ENCODE assay signal across 15 cellular contexts in the genomic region with DNA sequence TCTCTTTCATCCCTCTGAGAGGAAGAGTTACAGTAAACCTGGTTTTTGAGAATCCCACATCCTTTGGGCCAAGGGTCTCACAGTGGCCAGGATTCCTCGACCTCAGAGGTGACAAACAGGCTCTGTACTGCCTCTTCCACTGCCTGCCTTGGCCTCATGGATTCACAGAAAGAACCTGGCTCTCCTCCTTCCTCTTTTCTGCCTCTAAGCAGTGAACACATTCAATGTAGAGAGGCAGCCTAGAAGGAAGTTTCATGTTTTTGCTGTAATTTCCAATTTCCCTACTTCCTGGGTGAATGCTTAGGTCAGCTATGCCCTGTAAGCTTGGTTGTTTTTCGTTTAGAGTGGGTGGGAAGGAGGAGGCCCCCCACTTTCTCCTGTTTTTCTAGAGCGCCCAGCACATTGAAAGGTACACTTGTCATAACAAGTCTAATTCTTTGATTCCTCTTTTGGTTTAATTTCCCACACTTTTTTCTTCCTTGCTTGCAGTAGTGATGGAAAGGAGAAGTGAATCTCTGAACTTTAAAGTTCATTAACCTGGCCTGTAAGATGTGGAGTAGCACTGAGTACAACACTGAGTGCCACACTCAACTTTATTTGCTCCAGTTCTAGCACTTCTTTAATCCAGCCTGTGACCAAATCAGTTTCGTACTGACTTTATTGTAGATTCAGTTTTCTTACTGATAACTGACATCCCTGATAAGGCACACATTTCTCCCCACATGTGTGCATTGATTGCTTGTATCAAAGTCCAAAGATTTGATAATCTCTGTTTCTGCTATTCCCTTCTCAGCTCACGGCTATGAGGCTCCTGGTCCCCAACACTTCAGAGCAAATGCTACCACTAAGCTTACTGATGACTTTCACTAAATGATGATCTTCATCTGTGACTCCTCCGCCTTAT.
A peak's percentile ranks its signal among the peaks of the same experiment; 100 is the strongest.
DNase-seq lines count a peak whose midpoint lies in the region; ATAC-seq, FAIRE-seq and TF ChIP-seq lines count a peak whose summit lies in the region.
"Had no signal": no experiment of that assay in that cellular context is flagged by ENCODE, and none has a peak within 500 bp of the region (broad histone marks: within the 10 kb centered on the region; RNA-seq: fewer than 3 reads in every experiment).

No MANE protein-coding gene starts in this region.

- H4K20me1 ChIP-seq in HepG2 (ENCODE audit: insufficient read depth, low read length) (no peaks in the 10 kb centered on the region), OCI-LY7 (ENCODE audit: insufficient read depth, low read length) (no peaks in the 10 kb centered on the region)

- intact Hi-C loops in right lobe of liver (cut with DNase I): no loop called here
- intact Hi-C loops in HepG2 (cut with micrococcal nuclease; ENCODE audit: unreplicated experiment): loop anchor here (5.0 kb wide), 1 partner anchor 1483 kb away; no protein-coding TSS in a partner anchor
- intact Hi-C loops in OCI-LY7 (cut with micrococcal nuclease; ENCODE audit: unreplicated experiment): loop anchor here (10.0 kb wide), 1 partner anchor 555 kb away; a partner anchor contains a TSS
- intact Hi-C loops in upper lobe of right lung (cut with DNase I): no loop called here
- intact Hi-C loops in CD8-positive, alpha-beta T cell (cut with DNase I, micrococcal nuclease): no loop called here

- H3K9me3 ChIP-seq in right lobe of liver (no peaks in the 10 kb centered on the region), HepG2 (ENCODE audit: low read length) (no peaks in the 10 kb centered on the region), OCI-LY7 (ENCODE audit: low read length) (peaks cover 13% of the 10 kb centered on the region; the same call in 1 of the 2 replicates), upper lobe of right lung (no peaks in the 10 kb centered on the region)
- H3K9me3 ChIP-seq in CD8-positive, alpha-beta T cell (ENCODE audit: low read length): no peaks in the 10 kb centered on the region
- H3K9me3 ChIP-seq: transverse colon had no signal

- H3K4me1 ChIP-seq in right lobe of liver (no peaks in the 10 kb centered on the region), HepG2 (ENCODE audit: insufficient read depth, low read length) (no peaks in the 10 kb centered on the region), OCI-LY7 (ENCODE audit: insufficient read depth, low read length, poor library complexity, severe bottlenecking) (peaks cover 74% of the 10 kb centered on the region), upper lobe of right lung (peaks cover 21% of the 10 kb centered on the region)
- no peaks in the 10 kb centered on the region for H3K4me1 ChIP-seq in CD8-positive, alpha-beta T cell (ENCODE audit: insufficient read depth, low read length)

- H3K36me3 ChIP-seq in right lobe of liver (no peaks in the 10 kb centered on the region), HepG2 (replicated peaks in 1 of 2; ENCODE audit: control insufficient read depth in 1 of 2, insufficient read depth in 2 of 2, low read length in 2 of 2) (no peaks in the 10 kb centered on the region), OCI-LY7 (ENCODE audit: insufficient read depth, low read length) (peaks cover 36% of the 10 kb centered on the region), upper lobe of right lung (no peaks in the 10 kb centered on the region)
- no peaks in the 10 kb centered on the region for H3K36me3 ChIP-seq in CD8-positive, alpha-beta T cell (ENCODE audit: insufficient read depth, low read length)
- H3K36me3 ChIP-seq: transverse colon had no signal

- H3K4me3 ChIP-seq in right lobe of liver: no peak overlapping the region
- H3K4me3 ChIP-seq in HepG2 (replicated peaks in 1 of 3; ENCODE audit: insufficient read depth in 1 of 3, low read depth in 2 of 3, low read length in 3 of 3): no peak overlapping the region
- no peak overlapping the region for H3K4me3 ChIP-seq in OCI-LY7 (ENCODE audit: low read depth, low read length, poor library complexity, severe bottlenecking)
- no peak overlapping the region for H3K4me3 ChIP-seq in upper lobe of right lung
- H3K4me3 ChIP-seq in CD8-positive, alpha-beta T cell (ENCODE audit: low read depth, low read length): no peak overlapping the region
- H3K4me3 ChIP-seq: transverse colon had no signal

- BruUV-seq in HepG2 (replicated peaks; lab: Mats Ljungman, UMichigan): no TSS peak
- no TSS peak for BruUV-seq in OCI-LY7 (replicated peaks; lab: Mats Ljungman, UMichigan)

- TF ChIP-seq POLR2A in right lobe of liver (IDR thresholded peaks at IDR 0.05) (no peak), HepG2 (IDR thresholded peaks at IDR 0.05; ENCODE audit: insufficient read depth in 1 of 2, low read depth in 2 of 2, low read length in 2 of 2) (no peak)

- WGBS in right lobe of liver (ENCODE audit: insufficient coverage, low coverage, low lambda C conversion rate, missing lambda C conversion rate): 55% methylated on average over 6 of the region's 6 CpGs
- WGBS in HepG2 (ENCODE audit: low lambda C conversion rate): 2% methylated on average over 6 of the region's 6 CpGs

- in situ Hi-C loops in HepG2 (cut with HindIII; ENCODE audit: extremely low pct_ligation_motif_present, low pct_unique_long_range_greater_than_20kb): no loop called here

- H3K9me2 ChIP-seq in OCI-LY7 (ENCODE audit: insufficient read depth, low read length): no peaks in the 10 kb centered on the region

- peak; percentile 28 to 67 (median 53) for ATAC-seq in right lobe of liver
- no peak for ATAC-seq in HepG2
- peak; percentile 74 for ATAC-seq in upper lobe of right lung
- ATAC-seq in CD8-positive, alpha-beta T cell: no peak
- ATAC-seq: activated CD4-positive, alpha-beta T cell treated with anti-CD3 and anti-CD28 coated beads for 36 hours; activated naive CD8-positive, alpha-beta T cell treated with anti-CD3 and anti-CD28 coated beads, Interleukin-2, amount 50 U/mL, for 24 hours had no signal

- no peak for FAIRE-seq in HepG2 (lab: Jason Lieb, UNC)
- FAIRE-seq: D721Med had no signal

- H3K4me2 ChIP-seq in HepG2 (ENCODE audit: low read depth, low read length) (no peak overlapping the region), OCI-LY7 (ENCODE audit: low read length) (peak overlapping the region; percentile 47)

- no peak overlapping the region for H2AFZ ChIP-seq in HepG2 (ENCODE audit: low read length)
- H2AFZ ChIP-seq in OCI-LY7 (ENCODE audit: low read length): peak overlapping the region; percentile 80

- H3K27me3 ChIP-seq in right lobe of liver (no peaks in the 10 kb centered on the region), HepG2 (ENCODE audit: control insufficient read depth in 1 of 2, insufficient read depth in 2 of 2, low read length in 2 of 2) (no peaks in the 10 kb centered on the region), upper lobe of right lung (no peaks in the 10 kb centered on the region)
- H3K27me3 ChIP-seq in CD8-positive, alpha-beta T cell (ENCODE audit: insufficient read depth, low read length): no peaks in the 10 kb centered on the region
- H3K27me3 ChIP-seq: transverse colon had no signal

- DNase-seq in right lobe of liver (no peak), HepG2 (ENCODE audit: low spot score) (no peak), OCI-LY7 (ENCODE audit: low spot score) (peak; percentile 53), islet precursor cell (peak; percentile 54), upper lobe of right lung (no peak), NCI-H748 (lab: John Stamatoyannopoulos, UW; ENCODE audit: unreplicated experiment) (no peak), HK-2 (ENCODE audit: unreplicated experiment) (no peak)
- DNase-seq in CD8-positive, alpha-beta T cell: no peak
- DNase-seq: activated CD4-positive, alpha-beta T cell treated with anti-CD3 and anti-CD28 coated beads for 36 hours; activated naive CD8-positive, alpha-beta T cell treated with anti-CD3 and anti-CD28 coated beads, Interleukin-2, amount 50 U/mL, for 24 hours; NCI-H187 treated with DMSO at 0.1 percent for 48 hours; occipital lobe; SW 1271; transverse colon had no signal

- no peaks in the 10 kb centered on the region for H3K4me1 Mint-ChIP-seq in CD8-positive, alpha-beta T cell (ENCODE audit: low read depth)

- TF ChIP-seq CTCF in right lobe of liver (IDR thresholded peaks at IDR 0.05): no peak
- TF ChIP-seq CTCF in HepG2 (CRISPR knock-in tag; IDR thresholded peaks at IDR 0.05): no peak
- TF ChIP-seq CTCF in OCI-LY7 (conservative IDR thresholded peaks at IDR 0.05; ENCODE audit: low read length): no peak
- TF ChIP-seq CTCF in upper lobe of right lung (IDR thresholded peaks at IDR 0.05): no peak
- no peak for TF ChIP-seq CTCF in CD8-positive, alpha-beta T cell (IDR thresholded peaks at IDR 0.05)

- H3K27ac ChIP-seq in right lobe of liver (no peak overlapping the region), HepG2 (ENCODE audit: extremely low read length, insufficient read depth, low read length) (no peak overlapping the region), OCI-LY7 (ENCODE audit: low read depth, low read length, poor library complexity, severe bottlenecking) (peak overlapping the region; percentile 56), upper lobe of right lung (no peak overlapping the region)
- no peak overlapping the region for H3K27ac ChIP-seq in CD8-positive, alpha-beta T cell (ENCODE audit: low read depth, low read length)

- H3K27ac Mint-ChIP-seq in CD8-positive, alpha-beta T cell: no peak overlapping the region
- H3K27ac Mint-ChIP-seq: activated CD4-positive, alpha-beta T cell treated with anti-CD3 and anti-CD28 coated beads for 36 hours; activated naive CD8-positive, alpha-beta T cell treated with anti-CD3 and anti-CD28 coated beads, Interleukin-2, amount 50 U/mL, for 24 hours had no signal

- no peaks in the 10 kb centered on the region for H3K36me3 Mint-ChIP-seq in CD8-positive, alpha-beta T cell

- CTCF ChIA-PET in HepG2 (lab: Yijun Ruan, JAX; ENCODE audit: low intra/inter-chr PET ratio, low total read pairs) (no interaction called here), OCI-LY7 (lab: Charles Lee; ENCODE audit: unreplicated experiment) (no interaction called here)
- CTCF ChIA-PET in CD8-positive, alpha-beta T cell (lab: Charles Lee): no interaction called here

- no peak for TF ChIP-seq RAD21 in HepG2 (CRISPR knock-in tag; IDR thresholded peaks at IDR 0.05)

- no peak overlapping the region for H3K4me3 Mint-ChIP-seq in CD8-positive, alpha-beta T cell
- H3K4me3 Mint-ChIP-seq: activated CD4-positive, alpha-beta T cell treated with anti-CD3 and anti-CD28 coated beads for 36 hours; activated naive CD8-positive, alpha-beta T cell treated with anti-CD3 and anti-CD28 coated beads, Interleukin-2, amount 50 U/mL, for 24 hours had no signal

- POLR2A ChIA-PET in HepG2 (lab: Yijun Ruan, JAX): no interaction called here
- POLR2A ChIA-PET in OCI-LY7 (lab: Charles Lee): interaction anchor here (0.5 to 2.0 kb wide), 10 partner anchors 9 to 555 kb away, joined by 3 to 11 read pairs (median 4); no protein-coding TSS in a partner anchor
- POLR2A ChIA-PET in CD8-positive, alpha-beta T cell (lab: Charles Lee): no interaction called here

- H3K79me2 ChIP-seq in HepG2 (ENCODE audit: insufficient read depth, low read length): no peaks in the 10 kb centered on the region
- no peaks in the 10 kb centered on the region for H3K79me2 ChIP-seq in OCI-LY7 (ENCODE audit: insufficient read depth, low read depth, low read length)

- no peaks in the 10 kb centered on the region for H3K9me3 Mint-ChIP-seq in CD8-positive, alpha-beta T cell

- no peak overlapping the region for H3K9ac ChIP-seq in HepG2 (ENCODE audit: insufficient read depth, low read depth, low read length)

- TF ChIP-seq EP300 in HepG2 (IDR thresholded peaks at IDR 0.05; ENCODE audit: low read depth in 2 of 2, low read length in 2 of 2) (no peak), HepG2 (CRISPR knock-in tag; IDR thresholded peaks at IDR 0.05; ENCODE audit: borderline replicate concordance) (no peak)

- no peaks in the 10 kb centered on the region for H3K27me3 Mint-ChIP-seq in CD8-positive, alpha-beta T cell (ENCODE audit: low read depth)

Comparison
In these comparisons a context has a peak if more than half of its experiments do, and no peak if none do; other contexts are left out.
1. ATAC-seq: peak in right lobe of liver (4 of 4) and upper lobe of right lung (single experiment); none in HepG2 (single experiment) and CD8-positive, alpha-beta T cell (single experiment).
2. intact Hi-C loops: an anchor here in HepG2 (5.0 kb wide) and OCI-LY7 (10.0 kb wide); none called in right lobe of liver, upper lobe of right lung and CD8-positive, alpha-beta T cell.
3. DNase-seq: peak in OCI-LY7 (single experiment) and islet precursor cell (single experiment); none in right lobe of liver (0 of 3), HepG2 (single experiment), upper lobe of right lung (single experiment), NCI-H748 (single experiment), HK-2 (single experiment) and CD8-positive, alpha-beta T cell (0 of 7).